Comparison of ENCODE assay signal across 2 cellular contexts in the genomic region with DNA sequence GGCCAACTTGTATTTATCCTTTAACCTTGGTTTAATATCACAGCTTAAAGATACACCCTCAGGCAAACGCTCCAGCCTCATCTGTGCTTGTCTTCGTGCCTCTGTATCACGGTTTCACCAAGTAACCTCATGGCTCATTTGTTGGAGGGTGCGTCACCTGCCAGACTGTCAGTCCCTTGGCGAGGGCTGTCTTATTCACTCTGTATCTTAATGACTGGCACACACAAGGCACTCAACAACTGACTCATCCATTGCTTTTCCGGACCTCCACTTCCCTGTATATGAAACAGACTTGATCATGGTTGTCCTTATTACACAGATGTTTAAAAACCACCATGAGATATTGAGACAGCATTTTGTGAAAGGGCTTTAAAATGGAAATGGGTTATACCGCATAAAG.
TF ChIP-seq lines count a peak whose summit lies in the region.

No MANE protein-coding gene starts in this region.

TF ChIP-seq in liver, 16 proteins besides CTCF, POLR2A, EP300 and RAD21:
- TF ChIP-seq YY1 (IDR thresholded peaks at IDR 0.05), result no peak
- TF ChIP-seq SP1 (IDR thresholded peaks at IDR 0.05), result no peak
- TF ChIP-seq, protein P1, sequence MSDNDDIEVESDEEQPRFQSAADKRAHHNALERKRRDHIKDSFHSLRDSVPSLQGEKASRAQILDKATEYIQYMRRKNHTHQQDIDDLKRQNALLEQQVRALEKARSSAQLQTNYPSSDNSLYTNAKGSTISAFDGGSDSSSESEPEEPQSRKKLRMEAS (IDR thresholded peaks at IDR 0.05), result no peak
- TF ChIP-seq, protein P2, sequence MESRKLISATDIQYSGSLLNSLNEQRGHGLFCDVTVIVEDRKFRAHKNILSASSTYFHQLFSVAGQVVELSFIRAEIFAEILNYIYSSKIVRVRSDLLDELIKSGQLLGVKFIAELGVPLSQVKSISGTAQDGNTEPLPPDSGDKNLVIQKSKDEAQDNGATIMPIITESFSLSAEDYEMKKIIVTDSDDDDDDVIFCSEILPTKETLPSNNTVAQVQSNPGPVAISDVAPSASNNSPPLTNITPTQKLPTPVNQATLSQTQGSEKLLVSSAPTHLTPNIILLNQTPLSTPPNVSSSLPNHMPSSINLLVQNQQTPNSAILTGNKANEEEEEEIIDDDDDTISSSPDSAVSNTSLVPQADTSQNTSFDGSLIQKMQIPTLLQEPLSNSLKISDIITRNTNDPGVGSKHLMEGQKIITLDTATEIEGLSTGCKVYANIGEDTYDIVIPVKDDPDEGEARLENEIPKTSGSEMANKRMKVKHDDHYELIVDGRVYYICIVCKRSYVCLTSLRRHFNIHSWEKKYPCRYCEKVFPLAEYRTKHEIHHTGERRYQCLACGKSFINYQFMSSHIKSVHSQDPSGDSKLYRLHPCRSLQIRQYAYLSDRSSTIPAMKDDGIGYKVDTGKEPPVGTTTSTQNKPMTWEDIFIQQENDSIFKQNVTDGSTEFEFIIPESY (IDR thresholded peaks at IDR 0.05), result no peak
- TF ChIP-seq TAF1 (conservative IDR thresholded peaks at IDR 0.05), result no peak
- TF ChIP-seq, protein P3, sequence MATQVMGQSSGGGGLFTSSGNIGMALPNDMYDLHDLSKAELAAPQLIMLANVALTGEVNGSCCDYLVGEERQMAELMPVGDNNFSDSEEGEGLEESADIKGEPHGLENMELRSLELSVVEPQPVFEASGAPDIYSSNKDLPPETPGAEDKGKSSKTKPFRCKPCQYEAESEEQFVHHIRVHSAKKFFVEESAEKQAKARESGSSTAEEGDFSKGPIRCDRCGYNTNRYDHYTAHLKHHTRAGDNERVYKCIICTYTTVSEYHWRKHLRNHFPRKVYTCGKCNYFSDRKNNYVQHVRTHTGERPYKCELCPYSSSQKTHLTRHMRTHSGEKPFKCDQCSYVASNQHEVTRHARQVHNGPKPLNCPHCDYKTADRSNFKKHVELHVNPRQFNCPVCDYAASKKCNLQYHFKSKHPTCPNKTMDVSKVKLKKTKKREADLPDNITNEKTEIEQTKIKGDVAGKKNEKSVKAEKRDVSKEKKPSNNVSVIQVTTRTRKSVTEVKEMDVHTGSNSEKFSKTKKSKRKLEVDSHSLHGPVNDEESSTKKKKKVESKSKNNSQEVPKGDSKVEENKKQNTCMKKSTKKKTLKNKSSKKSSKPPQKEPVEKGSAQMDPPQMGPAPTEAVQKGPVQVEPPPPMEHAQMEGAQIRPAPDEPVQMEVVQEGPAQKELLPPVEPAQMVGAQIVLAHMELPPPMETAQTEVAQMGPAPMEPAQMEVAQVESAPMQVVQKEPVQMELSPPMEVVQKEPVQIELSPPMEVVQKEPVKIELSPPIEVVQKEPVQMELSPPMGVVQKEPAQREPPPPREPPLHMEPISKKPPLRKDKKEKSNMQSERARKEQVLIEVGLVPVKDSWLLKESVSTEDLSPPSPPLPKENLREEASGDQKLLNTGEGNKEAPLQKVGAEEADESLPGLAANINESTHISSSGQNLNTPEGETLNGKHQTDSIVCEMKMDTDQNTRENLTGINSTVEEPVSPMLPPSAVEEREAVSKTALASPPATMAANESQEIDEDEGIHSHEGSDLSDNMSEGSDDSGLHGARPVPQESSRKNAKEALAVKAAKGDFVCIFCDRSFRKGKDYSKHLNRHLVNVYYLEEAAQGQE (IDR thresholded peaks at IDR 0.05), result no peak
- TF ChIP-seq RXRA (IDR thresholded peaks at IDR 0.05), result no peak
- TF ChIP-seq EGR1 (IDR thresholded peaks at IDR 0.05; ENCODE audit: low read depth in 2 of 2), result no peak
- no peak for TF ChIP-seq HNF4G (IDR thresholded peaks at IDR 0.05)
- TF ChIP-seq FOXA2 (IDR thresholded peaks at IDR 0.05), result no peak
- TF ChIP-seq JUND (IDR thresholded peaks at IDR 0.05), result no peak
- no peak for TF ChIP-seq HNF4A (conservative IDR thresholded peaks at IDR 0.05)
- TF ChIP-seq NR2F2 (IDR thresholded peaks at IDR 0.05), result no peak
- TF ChIP-seq FOXA1 (IDR thresholded peaks at IDR 0.05), result no peak
- TF ChIP-seq, protein P4, sequence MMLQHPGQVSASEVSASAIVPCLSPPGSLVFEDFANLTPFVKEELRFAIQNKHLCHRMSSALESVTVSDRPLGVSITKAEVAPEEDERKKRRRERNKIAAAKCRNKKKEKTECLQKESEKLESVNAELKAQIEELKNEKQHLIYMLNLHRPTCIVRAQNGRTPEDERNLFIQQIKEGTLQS (IDR thresholded peaks at IDR 0.05), result no peak
- TF ChIP-seq GABPA (IDR thresholded peaks at IDR 0.05 in 1 of 2, conservative IDR thresholded peaks at IDR 0.05 in 1 of 2), result no peak

TF ChIP-seq in HepG2, 621 proteins besides CTCF, POLR2A, EP300 and RAD21:
- TF ChIP-seq FOSL1 (CRISPR knock-in tag; IDR thresholded peaks at IDR 0.05; ENCODE audit: borderline replicate concordance) (no peak), REPIN1 (CRISPR knock-in tag; IDR thresholded peaks at IDR 0.05; ENCODE audit: borderline replicate concordance, low read depth) (no peak), ZIK1 (CRISPR knock-in tag; IDR thresholded peaks at IDR 0.05; ENCODE audit: borderline replicate concordance, low read depth) (no peak), HCFC1 (IDR thresholded peaks at IDR 0.05; ENCODE audit: low read depth, low read length) (no peak), HNRNPL (IDR thresholded peaks at IDR 0.05; ENCODE audit: low read depth, low read length) (no peak), GABPA (IDR thresholded peaks at IDR 0.05; ENCODE audit: low read depth, low read length) (no peak), GABPA (CRISPR knock-in tag; IDR thresholded peaks at IDR 0.05; ENCODE audit: low read depth) (no peak), ZNF232 (CRISPR knock-in tag; IDR thresholded peaks at IDR 0.05; ENCODE audit: borderline replicate concordance) (no peak)
- TF ChIP-seq, protein P5, sequence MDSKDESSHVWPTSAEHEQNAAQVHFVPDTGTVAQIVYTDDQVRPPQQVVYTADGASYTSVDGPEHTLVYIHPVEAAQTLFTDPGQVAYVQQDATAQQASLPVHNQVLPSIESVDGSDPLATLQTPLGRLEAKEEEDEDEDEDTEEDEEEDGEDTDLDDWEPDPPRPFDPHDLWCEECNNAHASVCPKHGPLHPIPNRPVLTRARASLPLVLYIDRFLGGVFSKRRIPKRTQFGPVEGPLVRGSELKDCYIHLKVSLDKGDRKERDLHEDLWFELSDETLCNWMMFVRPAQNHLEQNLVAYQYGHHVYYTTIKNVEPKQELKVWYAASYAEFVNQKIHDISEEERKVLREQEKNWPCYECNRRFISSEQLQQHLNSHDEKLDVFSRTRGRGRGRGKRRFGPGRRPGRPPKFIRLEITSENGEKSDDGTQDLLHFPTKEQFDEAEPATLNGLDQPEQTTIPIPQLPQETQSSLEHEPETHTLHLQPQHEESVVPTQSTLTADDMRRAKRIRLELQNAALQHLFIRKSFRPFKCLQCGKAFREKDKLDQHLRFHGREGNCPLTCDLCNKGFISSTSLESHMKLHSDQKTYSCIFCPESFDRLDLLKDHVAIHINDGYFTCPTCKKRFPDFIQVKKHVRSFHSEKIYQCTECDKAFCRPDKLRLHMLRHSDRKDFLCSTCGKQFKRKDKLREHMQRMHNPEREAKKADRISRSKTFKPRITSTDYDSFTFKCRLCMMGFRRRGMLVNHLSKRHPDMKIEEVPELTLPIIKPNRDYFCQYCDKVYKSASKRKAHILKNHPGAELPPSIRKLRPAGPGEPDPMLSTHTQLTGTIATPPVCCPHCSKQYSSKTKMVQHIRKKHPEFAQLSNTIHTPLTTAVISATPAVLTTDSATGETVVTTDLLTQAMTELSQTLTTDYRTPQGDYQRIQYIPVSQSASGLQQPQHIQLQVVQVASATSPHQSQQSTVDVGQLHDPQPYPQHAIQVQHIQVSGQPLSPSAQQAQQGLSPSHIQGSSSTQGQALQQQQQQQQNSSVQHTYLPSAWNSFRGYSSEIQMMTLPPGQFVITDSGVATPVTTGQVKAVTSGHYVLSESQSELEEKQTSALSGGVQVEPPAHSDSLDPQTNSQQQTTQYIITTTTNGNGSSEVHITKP (CRISPR knock-in tag; IDR thresholded peaks at IDR 0.05; ENCODE audit: low read depth), result no peak
